2 cellular contexts compared by ENCODE assay signal in genomic region chr10:59633063-59633462, GRCh38.
TF ChIP-seq lines count a peak whose summit lies in the region.

No MANE protein-coding gene starts in this region.

TF ChIP-seq in A549, 52 proteins besides CTCF, POLR2A, EP300 and RAD21:
- no peak for TF ChIP-seq ELK1 (IDR thresholded peaks at IDR 0.05; ENCODE audit: low read depth, low read length)
- no peak for TF ChIP-seq ZC3H11A (IDR thresholded peaks at IDR 0.05)
- TF ChIP-seq MYC (IDR thresholded peaks at IDR 0.05; ENCODE audit: borderline replicate concordance, low read length) = no peak
- no peak for TF ChIP-seq NR3C1 (IDR thresholded peaks at IDR 0.05)
- TF ChIP-seq, protein P1, sequence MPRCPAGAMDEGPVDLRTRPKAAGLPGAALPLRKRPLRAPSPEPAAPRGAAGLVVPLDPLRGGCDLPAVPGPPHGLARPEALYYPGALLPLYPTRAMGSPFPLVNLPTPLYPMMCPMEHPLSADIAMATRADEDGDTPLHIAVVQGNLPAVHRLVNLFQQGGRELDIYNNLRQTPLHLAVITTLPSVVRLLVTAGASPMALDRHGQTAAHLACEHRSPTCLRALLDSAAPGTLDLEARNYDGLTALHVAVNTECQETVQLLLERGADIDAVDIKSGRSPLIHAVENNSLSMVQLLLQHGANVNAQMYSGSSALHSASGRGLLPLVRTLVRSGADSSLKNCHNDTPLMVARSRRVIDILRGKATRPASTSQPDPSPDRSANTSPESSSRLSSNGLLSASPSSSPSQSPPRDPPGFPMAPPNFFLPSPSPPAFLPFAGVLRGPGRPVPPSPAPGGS (IDR thresholded peaks at IDR 0.05) = no peak
- no peak for TF ChIP-seq ZNF302 (CRISPR knock-in tag; IDR thresholded peaks at IDR 0.05)
- TF ChIP-seq HOXA7 (CRISPR knock-in tag; IDR thresholded peaks at IDR 0.05) = no peak
- TF ChIP-seq BHLHE40 (IDR thresholded peaks at IDR 0.05; ENCODE audit: low read depth, low read length) = no peak
- TF ChIP-seq PBX3 (IDR thresholded peaks at IDR 0.05) = no peak
- no peak for TF ChIP-seq HOXB13 (CRISPR knock-in tag; IDR thresholded peaks at IDR 0.05; ENCODE audit: low read depth)
- TF ChIP-seq FOSB (CRISPR knock-in tag; IDR thresholded peaks at IDR 0.05) = no peak

TF ChIP-seq in GM23338, 12 proteins besides CTCF, POLR2A, EP300 and RAD21:
- TF ChIP-seq REST (IDR thresholded peaks at IDR 0.05; ENCODE audit: unreplicated experiment) (no peak), NANOG (IDR thresholded peaks at IDR 0.05; ENCODE audit: borderline replicate concordance) (no peak), ZNF462 (CRISPR knock-in tag; IDR thresholded peaks at IDR 0.05) (no peak), EZH2 (IDR thresholded peaks at IDR 0.05; ENCODE audit: low read depth, unreplicated experiment) (no peak), POLR2AphosphoS5 (IDR thresholded peaks at IDR 0.05; ENCODE audit: low read depth) (no peak), CREB1 (CRISPR knock-in tag; IDR thresholded peaks at IDR 0.05; ENCODE audit: low read depth) (no peak), STAT1 (IDR thresholded peaks at IDR 0.05; ENCODE audit: unreplicated experiment) (no peak), ZNF331 (CRISPR knock-in tag; IDR thresholded peaks at IDR 0.05; ENCODE audit: low read depth) (no peak), ZNF114 (CRISPR knock-in tag; IDR thresholded peaks at IDR 0.05) (no peak), JUNB (IDR thresholded peaks at IDR 0.05; ENCODE audit: unreplicated experiment) (no peak), EZH2phosphoT487 (IDR thresholded peaks at IDR 0.05; ENCODE audit: unreplicated experiment) (no peak)
- TF ChIP-seq, protein P2, sequence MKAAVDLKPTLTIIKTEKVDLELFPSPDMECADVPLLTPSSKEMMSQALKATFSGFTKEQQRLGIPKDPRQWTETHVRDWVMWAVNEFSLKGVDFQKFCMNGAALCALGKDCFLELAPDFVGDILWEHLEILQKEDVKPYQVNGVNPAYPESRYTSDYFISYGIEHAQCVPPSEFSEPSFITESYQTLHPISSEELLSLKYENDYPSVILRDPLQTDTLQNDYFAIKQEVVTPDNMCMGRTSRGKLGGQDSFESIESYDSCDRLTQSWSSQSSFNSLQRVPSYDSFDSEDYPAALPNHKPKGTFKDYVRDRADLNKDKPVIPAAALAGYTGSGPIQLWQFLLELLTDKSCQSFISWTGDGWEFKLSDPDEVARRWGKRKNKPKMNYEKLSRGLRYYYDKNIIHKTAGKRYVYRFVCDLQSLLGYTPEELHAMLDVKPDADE (IDR thresholded peaks at IDR 0.05) = no peak
TF ChIP-seq in GM23338: peak in this region for 0.
